In the genomic region with DNA sequence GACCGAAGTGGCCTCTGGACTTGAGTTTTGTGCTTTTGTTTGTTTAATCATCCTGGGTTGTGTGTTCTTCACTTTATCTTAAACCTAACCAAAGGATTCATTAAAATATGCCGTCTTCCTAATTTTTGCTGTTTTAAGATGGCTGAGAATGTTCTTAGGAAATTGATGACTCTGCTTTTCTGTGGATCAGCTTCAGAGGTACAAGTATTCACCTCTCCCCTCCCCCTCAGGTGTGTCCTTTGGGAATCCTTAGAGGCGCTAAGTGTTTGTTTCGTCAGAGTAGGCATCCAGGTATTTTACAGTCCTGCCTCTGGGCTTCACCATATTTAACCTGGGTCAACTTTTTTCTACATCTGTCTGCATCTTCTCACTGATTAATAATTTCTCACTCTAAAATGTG, we compare ENCODE assay signal across 9 cellular contexts. TPM values are rescaled to one million over a fixed set of nuclear protein-coding genes. Genes with fewer than 3 reads are reported as not detected.
DNase-seq lines count a peak whose midpoint lies in the region; ATAC-seq and TF ChIP-seq lines count a peak whose summit lies in the region.
"Had no signal": no experiment of that assay in that cellular context is flagged by ENCODE, and none has a peak within 500 bp of the region (broad histone marks: within the 10 kb centered on the region; RNA-seq: fewer than 3 reads in every experiment).

No MANE protein-coding gene starts in this region.

- peaks cover 18% of the 10 kb centered on the region for H3K79me2 ChIP-seq in parathyroid adenoma

- no peaks in the 10 kb centered on the region for H3K9me3 Mint-ChIP-seq in endothelial cell (ENCODE audit: unreplicated experiment)

- POLR2A ChIA-PET in HEK293T (lab: Yijun Ruan, JAX), result interaction anchor here (1.6 kb wide), 1 partner anchor 83 kb away, joined by 6 read pairs; no protein-coding TSS in a partner anchor

- H3K27me3 ChIP-seq in parathyroid adenoma (ENCODE audit: control insufficient read depth, insufficient read depth, low read length), result no peaks in the 10 kb centered on the region

- H3K4me3 Mint-ChIP-seq in endothelial cell (ENCODE audit: unreplicated experiment), result peak overlapping the region; percentile 93

- peaks cover 3% of the 10 kb centered on the region for H3K36me3 Mint-ChIP-seq in endothelial cell (ENCODE audit: low read depth, unreplicated experiment)

- TF ChIP-seq CTCF in endothelial cell (IDR thresholded peaks at IDR 0.05; ENCODE audit: unreplicated experiment) (no peak), parathyroid adenoma (IDR thresholded peaks at IDR 0.05) (no peak)

- peak overlapping the region; percentile 90 for H3K27ac ChIP-seq in parathyroid adenoma

- peak overlapping the region; percentile 94 for H3K27ac Mint-ChIP-seq in endothelial cell (ENCODE audit: unreplicated experiment)

- H3K4me1 ChIP-seq in parathyroid adenoma, result peaks cover 5% of the 10 kb centered on the region

- CTCF ChIA-PET in HEK293T (lab: Yijun Ruan, JAX), result interaction anchor here (1.3 kb wide), 1 partner anchor 114 kb away, joined by 4 read pairs; no protein-coding TSS in a partner anchor

- no peaks in the 10 kb centered on the region for H3K36me3 ChIP-seq in parathyroid adenoma (ENCODE audit: control insufficient read depth, insufficient read depth, low read length)

- no peaks in the 10 kb centered on the region for H3K9me3 ChIP-seq in parathyroid adenoma (ENCODE audit: control insufficient read depth, low read length)

- peaks cover 3% of the 10 kb centered on the region for H3K27me3 Mint-ChIP-seq in endothelial cell (ENCODE audit: unreplicated experiment)

- ATAC-seq in HG02973 (IDR thresholded peaks at IDR 0.05; ENCODE audit: unreplicated experiment) (no peak), HG03095 (IDR thresholded peaks at IDR 0.05; ENCODE audit: unreplicated experiment) (no peak)

- H3K4me1 Mint-ChIP-seq in endothelial cell (ENCODE audit: unreplicated experiment), result peaks cover 13% of the 10 kb centered on the region

- H2AFZ ChIP-seq in parathyroid adenoma, result peak overlapping the region; percentile 99

- no peak overlapping the region for H3K9ac ChIP-seq in parathyroid adenoma

- peak overlapping the region; percentile 84 for H3K4me2 ChIP-seq in parathyroid adenoma (ENCODE audit: low read length)

- DNase-seq in ELR (ENCODE audit: low read depth) (peak; percentile 12), NCI-H69 (lab: John Stamatoyannopoulos, UW) (peak; percentile 59), endothelial cell (ENCODE audit: low spot score) (no peak), HEK293T (ENCODE audit: extremely low spot score) (no peak), epidermal melanocyte (ENCODE audit: insufficient read length, low spot score) (no peak)
- DNase-seq: NCI-H1694 had no signal

- H3K4me3 ChIP-seq in parathyroid adenoma (ENCODE audit: low read depth, low read length), result peak overlapping the region; percentile 88

TF ChIP-seq in HEK293T, 16 proteins besides CTCF, POLR2A, EP300 and RAD21:
- TF ChIP-seq ELF4 (IDR thresholded peaks at IDR 0.05) (no peak), FOXM1 (IDR thresholded peaks at IDR 0.05; ENCODE audit: borderline replicate concordance) (no peak), ZNF384 (IDR thresholded peaks at IDR 0.05) (no peak), SUZ12 (IDR thresholded peaks at IDR 0.05) (no peak), LEF1 (IDR thresholded peaks at IDR 0.05; ENCODE audit: borderline replicate concordance) (no peak), NFRKB (IDR thresholded peaks at IDR 0.05) (no peak), ARNT (IDR thresholded peaks at IDR 0.05) (no peak), TARDBP (IDR thresholded peaks at IDR 0.05) (no peak), FOXA1 (IDR thresholded peaks at IDR 0.05) (no peak), L3MBTL2 (conservative IDR thresholded peaks at IDR 0.05) (no peak), BHLHE40 (IDR thresholded peaks at IDR 0.05; ENCODE audit: borderline replicate concordance) (no peak), SP1 (IDR thresholded peaks at IDR 0.05) (no peak), HDGF (IDR thresholded peaks at IDR 0.05; ENCODE audit: borderline replicate concordance) (no peak), FOXK2 (IDR thresholded peaks at IDR 0.05) (no peak), CTBP1 (IDR thresholded peaks at IDR 0.05; ENCODE audit: borderline replicate concordance) (no peak)
- TF ChIP-seq, protein P1, sequence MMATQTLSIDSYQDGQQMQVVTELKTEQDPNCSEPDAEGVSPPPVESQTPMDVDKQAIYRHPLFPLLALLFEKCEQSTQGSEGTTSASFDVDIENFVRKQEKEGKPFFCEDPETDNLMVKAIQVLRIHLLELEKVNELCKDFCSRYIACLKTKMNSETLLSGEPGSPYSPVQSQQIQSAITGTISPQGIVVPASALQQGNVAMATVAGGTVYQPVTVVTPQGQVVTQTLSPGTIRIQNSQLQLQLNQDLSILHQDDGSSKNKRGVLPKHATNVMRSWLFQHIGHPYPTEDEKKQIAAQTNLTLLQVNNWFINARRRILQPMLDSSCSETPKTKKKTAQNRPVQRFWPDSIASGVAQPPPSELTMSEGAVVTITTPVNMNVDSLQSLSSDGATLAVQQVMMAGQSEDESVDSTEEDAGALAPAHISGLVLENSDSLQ (IDR thresholded peaks at IDR 0.05), result no peak

RNA-seq across cellular contexts. Expression of a gene that starts 1.1 kb away (rescaled TPM):
- 10.2 TPM for total RNA-seq in endothelial cell (ENCODE audit: unreplicated experiment)

Comparison
In these comparisons a context has a peak if more than half of its experiments do, and no peak if none do; other contexts are left out.
1. DNase-seq: peak in ELR (single experiment) and NCI-H69 (single experiment); none in endothelial cell (single experiment), HEK293T (single experiment) and epidermal melanocyte (single experiment).